ENCODE assay signal across 8 cellular contexts in the genomic region with DNA sequence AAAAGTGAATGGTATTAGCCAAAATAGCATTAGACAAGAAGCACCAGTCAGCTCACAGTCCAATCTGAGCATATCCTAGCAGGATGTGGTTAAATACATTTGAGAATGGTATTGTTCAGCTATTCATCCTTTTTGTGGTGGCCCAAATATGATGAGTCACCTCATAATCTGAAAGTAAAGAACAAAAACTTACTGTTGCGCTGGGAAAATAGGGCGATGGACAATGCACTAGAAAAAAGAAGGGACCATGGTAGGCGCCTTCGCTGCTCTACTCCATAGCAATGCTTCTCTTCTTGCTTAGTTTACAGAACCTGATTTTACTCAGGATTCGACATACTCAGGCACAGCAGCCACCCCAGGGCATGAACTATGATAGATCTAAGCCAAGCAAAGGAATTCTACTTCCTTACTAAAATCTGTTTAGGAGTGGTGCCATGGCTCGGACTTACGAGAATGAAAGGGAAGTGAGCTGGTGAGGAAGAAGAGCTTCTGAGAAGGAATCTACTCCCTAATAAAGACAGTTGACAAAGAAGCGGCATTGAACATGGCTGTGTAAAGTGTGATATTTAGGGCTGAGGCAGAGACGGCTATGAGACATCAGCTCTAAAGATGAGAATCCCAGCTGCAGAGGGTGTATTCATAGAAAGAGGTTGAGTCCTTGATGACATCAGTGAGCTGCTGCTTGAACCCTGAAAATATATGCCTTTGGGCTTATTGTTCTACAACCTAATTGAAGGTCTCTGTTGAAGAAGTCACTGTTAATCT. TPM values are rescaled to one million over a fixed set of nuclear protein-coding genes. Genes with fewer than 3 reads are reported as not detected.
DNase-seq lines count a peak whose midpoint lies in the region; ATAC-seq and TF ChIP-seq lines count a peak whose summit lies in the region.

No MANE protein-coding gene starts in this region.

- H3K4me1 ChIP-seq in IMR-90 (ENCODE audit: control insufficient read depth, insufficient read depth, low read length), result peaks cover 17% of the 10 kb centered on the region

- peak overlapping the region; percentile 66 for H3K4ac ChIP-seq in IMR-90 (ENCODE audit: low read depth, low read length)

- no peaks in the 10 kb centered on the region for H3K27me3 ChIP-seq in IMR-90 (ENCODE audit: control insufficient read depth, insufficient read depth, low read length)

- H3K56ac ChIP-seq in IMR-90 (ENCODE audit: extremely low read depth, insufficient read depth, low read length), result no peak overlapping the region

- TF ChIP-seq CTCF in IMR-90 (conservative IDR thresholded peaks at IDR 0.05; ENCODE audit: low read depth, low read length), result no peak

- no CpG with 5 or more reads among the region's 9 CpGs for WGBS in IMR-90 (ENCODE audit: extremely low coverage in 2 of 2, insufficient read length in 1 of 2), 2 experiments

- CTCF ChIA-PET in IMR-90 (lab: Yijun Ruan, JAX), result interaction anchor here (0.6 to 1.0 kb wide), 2 partner anchors 53 to 641 kb away, joined by 3 read pairs; a partner anchor contains a TSS

- peak overlapping the region; percentile 14 for H2BK5ac ChIP-seq in IMR-90 (ENCODE audit: low read depth, low read length, poor library complexity, severe bottlenecking)

- H3K18ac ChIP-seq in IMR-90 (ENCODE audit: low read depth, low read length), result peak overlapping the region; percentile 73; the same call in 1 of the 2 replicates

- peak overlapping the region; percentile 42; the same call in 1 of the 3 replicates for H2BK15ac ChIP-seq in IMR-90 (ENCODE audit: low read depth, low read length)

- H3K4me3 Mint-ChIP-seq in stimulated activated naive CD8-positive, alpha-beta T cell treated with anti-CD3 and anti-CD28 coated beads, Interleukin-15, amount 100 ng/mL, for 72 hours, result peak overlapping the region; percentile 38 to 55

- no peaks in the 10 kb centered on the region for H4K20me1 ChIP-seq in IMR-90 (ENCODE audit: insufficient read depth, low read length)

- dilution Hi-C loops in IMR-90 (cut with HindIII; ENCODE audit: low sequenced_read_pairs, unreplicated experiment), result no loop called here

- 0 out of 2 replicates have a peak, but pooled peaks have one; percentile 19 for TF ChIP-seq POLR2A in IMR-90 (IDR thresholded peaks at IDR 0.05; ENCODE audit: low read depth, low read length)

- no peak overlapping the region for H2AK5ac ChIP-seq in IMR-90 (ENCODE audit: low read depth, low read length)

- H3K4me3 ChIP-seq in IMR-90 (ENCODE audit: insufficient read depth, low read depth, low read length), result no peak overlapping the region

- peaks cover 5% of the 10 kb centered on the region; the same call in 1 of the 2 replicates for H3K9me1 ChIP-seq in IMR-90 (ENCODE audit: insufficient read depth, low read length)

- H4K5ac ChIP-seq in IMR-90 (ENCODE audit: low read depth, low read length), result peak overlapping the region; percentile 55; the same call in 1 of the 2 replicates

- no TSS peak for BruUV-seq in IMR-90 (replicated peaks; lab: Mats Ljungman, UMichigan)

- TF ChIP-seq RAD21 in IMR-90 (IDR thresholded peaks at IDR 0.05; ENCODE audit: low read length), result no peak

- H3K79me1 ChIP-seq in IMR-90 (ENCODE audit: low read depth in 1 of 2, low read length in 2 of 2), result peaks cover 6 to 43% of the 10 kb centered on the region in 2 experiments; a peak in 3 of 4 replicates

- H2BK20ac ChIP-seq in IMR-90 (ENCODE audit: low read depth, low read length), result peak overlapping the region; percentile 61

- H3K9me3 Mint-ChIP-seq in stimulated activated naive CD8-positive, alpha-beta T cell treated with anti-CD3 and anti-CD28 coated beads, Interleukin-15, amount 100 ng/mL, for 72 hours, result no peaks in the 10 kb centered on the region

- no peak overlapping the region for H2AK9ac ChIP-seq in IMR-90 (replicated peaks; ENCODE audit: low read depth, low read length, poor library complexity)

- H3K27ac Mint-ChIP-seq in stimulated activated naive CD8-positive, alpha-beta T cell treated with anti-CD3 and anti-CD28 coated beads, Interleukin-15, amount 100 ng/mL, for 72 hours, result no peak overlapping the region

- DNase-seq in EH (ENCODE audit: low read depth) (peak; percentile 91), IMR-90 (peak; percentile 91), DMS79 treated with DMSO at 0.1 percent for 48 hours (lab: John Stamatoyannopoulos, UW) (no peak), NCI-H2081 treated with DMSO at 0.1 percent for 48 hours (lab: John Stamatoyannopoulos, UW) (no peak), hypothalamus (lab: John Stamatoyannopoulos, UW) (no peak)
- DNase-seq in central memory CD4-positive, alpha-beta T cell, result peak; percentile 37
- DNase-seq in stimulated activated naive CD8-positive, alpha-beta T cell treated with anti-CD3 and anti-CD28 coated beads, Interleukin-15, amount 100 ng/mL, for 72 hours, result no peak

- peak overlapping the region; percentile 48; the same call in 1 of the 2 replicates for H4K91ac ChIP-seq in IMR-90 (ENCODE audit: insufficient read depth, low read depth, low read length)

- peak overlapping the region; percentile 59; the same call in 1 of the 2 replicates for H3K4me2 ChIP-seq in IMR-90 (ENCODE audit: low read depth, low read length)

- no peaks in the 10 kb centered on the region for H3K9me3 ChIP-seq in IMR-90 (ENCODE audit: control insufficient read depth, insufficient read depth, low read length)

- peaks cover 33% of the 10 kb centered on the region for H3K4me1 Mint-ChIP-seq in stimulated activated naive CD8-positive, alpha-beta T cell treated with anti-CD3 and anti-CD28 coated beads, Interleukin-15, amount 100 ng/mL, for 72 hours

- H3K27ac ChIP-seq in IMR-90 (ENCODE audit: insufficient read depth, low read length), result peak overlapping the region; percentile 5; the same call in 1 of the 2 replicates

- intact Hi-C loops in IMR-90 (cut with micrococcal nuclease), result no loop called here

- no peak overlapping the region for H3K9ac ChIP-seq in IMR-90 (ENCODE audit: low read depth, low read length)

- H3K14ac ChIP-seq in IMR-90 (replicated peaks; ENCODE audit: low read depth, low read length), result peak overlapping the region; percentile 38

- peak; percentile 84 for ATAC-seq in GM21528 (IDR thresholded peaks at IDR 0.05; ENCODE audit: low FRiP score, unreplicated experiment)
- ATAC-seq in IMR-90 (ENCODE audit: low read depth), result peak; percentile 49
- peak; percentile 98 for ATAC-seq in stimulated activated naive CD8-positive, alpha-beta T cell treated with anti-CD3 and anti-CD28 coated beads, Interleukin-15, amount 100 ng/mL, for 72 hours

- peak overlapping the region; percentile 68 for H2BK120ac ChIP-seq in IMR-90 (ENCODE audit: low read depth, low read length)

- no peaks in the 10 kb centered on the region for H3K36me3 ChIP-seq in IMR-90 (ENCODE audit: control insufficient read depth, insufficient read depth, low read length)

- H4K8ac ChIP-seq in IMR-90 (ENCODE audit: low read depth in 2 of 2, low read length in 2 of 2), result peak overlapping the region in 1 of 2 experiments; percentile 58; a peak in 3 of 4 replicates

- in situ Hi-C loops in IMR-90 (cut with MboI; ENCODE audit: low sequenced_read_pairs), result no loop called here

- POLR2A ChIA-PET in IMR-90 (lab: Charles Lee; ENCODE audit: unreplicated experiment), result no interaction called here

- H3K27me3 Mint-ChIP-seq in stimulated activated naive CD8-positive, alpha-beta T cell treated with anti-CD3 and anti-CD28 coated beads, Interleukin-15, amount 100 ng/mL, for 72 hours, result no peaks in the 10 kb centered on the region

- peak overlapping the region; percentile 18; the same call in 1 of the 2 replicates for H3K23ac ChIP-seq in IMR-90 (ENCODE audit: low read depth, low read length)

- peak overlapping the region; percentile 10 for H2AFZ ChIP-seq in IMR-90 (replicated peaks; ENCODE audit: low read length, poor library complexity)

TF ChIP-seq in IMR-90, 13 proteins besides CTCF, POLR2A, EP300 and RAD21:
- TF ChIP-seq MXI1 (IDR thresholded peaks at IDR 0.05; ENCODE audit: borderline replicate concordance, low read depth, low read length) (no peak), CHD1 (IDR thresholded peaks at IDR 0.05; ENCODE audit: low read depth, low read length) (no peak), CEBPB (IDR thresholded peaks at IDR 0.05; ENCODE audit: low read depth, low read length) (no peak), NFE2L2 (IDR thresholded peaks at IDR 0.05; ENCODE audit: low read depth, low read length) (peak; percentile 89), MAFK (IDR thresholded peaks at IDR 0.05; ENCODE audit: low read depth, low read length) (peak; percentile 72), FOS (IDR thresholded peaks at IDR 0.05; ENCODE audit: low read depth, low read length) (peak; percentile 82)

RNA-seq across cellular contexts. Expression of a gene that starts 13.0 kb away (rescaled TPM):
- total RNA-seq in IMR-90 (2012; rRNA removed), result 11.1 and 12.8 TPM in 2 replicates
- polyA plus RNA-seq in IMR-90 (2012; rRNA removed), result 8.5 and 9.4 TPM in 2 replicates
- polyA plus RNA-seq in IMR-90 (2012; cell fraction: cytosol; rRNA removed), result 3.1 and 3.8 TPM in 2 replicates
- polyA plus RNA-seq in IMR-90 (2012; cell fraction: nucleus; rRNA removed; ENCODE audit: low replicate concordance), result 2.9 and 10.5 TPM in 2 replicates

RNA-seq across cellular contexts. Expression of a gene that starts 16.6 kb away (rescaled TPM):
- 36.1 and 49.6 TPM in 2 replicates for total RNA-seq in IMR-90 (2012; rRNA removed)
- 65.9 and 82.8 TPM in 2 replicates for polyA plus RNA-seq in IMR-90 (2012; rRNA removed)
- 23.1 and 52.3 TPM in 2 replicates for polyA plus RNA-seq in IMR-90 (2012; cell fraction: cytosol; rRNA removed)
- 85.3 and 198 TPM in 2 replicates for polyA plus RNA-seq in IMR-90 (2012; cell fraction: nucleus; rRNA removed; ENCODE audit: low replicate concordance)

RNA-seq across cellular contexts. Expression of a gene that starts 53.5 kb away (rescaled TPM):
- total RNA-seq in IMR-90 (2012; rRNA removed), result 26.9 and 35.8 TPM in 2 replicates
- polyA plus RNA-seq in IMR-90 (2012; rRNA removed), result 29.6 and 35.6 TPM in 2 replicates
- polyA plus RNA-seq in IMR-90 (2012; cell fraction: cytosol; rRNA removed), result 7.6 and 12.7 TPM in 2 replicates
- 4.2 and 41.9 TPM in 2 replicates for polyA plus RNA-seq in IMR-90 (2012; cell fraction: nucleus; rRNA removed; ENCODE audit: low replicate concordance)

Comparison
In these comparisons a context has a peak if more than half of its experiments do, and no peak if none do; other contexts are left out.
1. DNase-seq: peak in EH (single experiment), IMR-90 (single experiment) and central memory CD4-positive, alpha-beta T cell (single experiment); none in stimulated activated naive CD8-positive, alpha-beta T cell treated with anti-CD3 and anti-CD28 coated beads, Interleukin-15, amount 100 ng/mL, for 72 hours (0 of 2), DMS79 treated with DMSO at 0.1 percent for 48 hours (single experiment), NCI-H2081 treated with DMSO at 0.1 percent for 48 hours (single experiment) and hypothalamus (0 of 51).
2. Peak in every context shown above with its lines, with median percentiles within 50 percentile points of each other: ATAC-seq.